8 cellular contexts compared by ENCODE assay signal in genomic region chr5:61817472-61818326, GRCh38.
DNase-seq lines count a peak whose midpoint lies in the region; ATAC-seq, FAIRE-seq and TF ChIP-seq lines count a peak whose summit lies in the region.

No MANE protein-coding gene starts in this region.

- H3K79me2 ChIP-seq in K562 (ENCODE audit: control insufficient read depth, insufficient read depth, low read length) (no peaks in the 10 kb centered on the region), keratinocyte (ENCODE audit: control insufficient read depth, insufficient read depth, low read length) (no peaks in the 10 kb centered on the region)

- H3K36me3 ChIP-seq in K562 (ENCODE audit: control insufficient read depth, insufficient read depth, low read length) (no peaks in the 10 kb centered on the region), keratinocyte (ENCODE audit: control insufficient read depth in 2 of 2, extremely low read depth in 1 of 2, insufficient read depth in 2 of 2, low read length in 2 of 2) (no peaks in the 10 kb centered on the region), transverse colon (no peaks in the 10 kb centered on the region)

- 0% methylated on average over 7 of the region's 7 CpGs for WGBS in K562 (ENCODE audit: insufficient coverage, low coverage, missing lambda C conversion rate)
- WGBS in transverse colon (ENCODE audit: low coverage in 1 of 2), 2 donors: 19 to 20% methylated on average over 7 of the region's 7 CpGs

- no peak overlapping the region for H3K4me3 ChIP-seq in K562
- H3K4me3 ChIP-seq in keratinocyte (ENCODE audit: control insufficient read depth in 2 of 3, extremely low read depth in 1 of 3, insufficient read depth in 2 of 3, low read depth in 1 of 3, low read length in 3 of 3): no peak overlapping the region
- H3K4me3 ChIP-seq in transverse colon: no peak overlapping the region

- H4K20me1 ChIP-seq in K562 (replicated peaks; ENCODE audit: control insufficient read depth, insufficient read depth, low read length): no peaks in the 10 kb centered on the region
- H4K20me1 ChIP-seq in keratinocyte (ENCODE audit: control insufficient read depth, extremely low read depth, insufficient read depth, low read length): no peaks in the 10 kb centered on the region

- H3K9ac ChIP-seq in K562 (ENCODE audit: insufficient read depth in 1 of 2, low read depth in 2 of 2, low read length in 2 of 2): no peak overlapping the region
- no peak overlapping the region for H3K9ac ChIP-seq in keratinocyte (ENCODE audit: control insufficient read depth, extremely low read depth, insufficient read depth, low read length)

- ATAC-seq in K562 (peak; percentile 83), GM21619 (IDR thresholded peaks at IDR 0.05; ENCODE audit: unreplicated experiment) (no peak)

- H3K9me3 ChIP-seq in K562 (replicated peaks; ENCODE audit: control insufficient read depth, insufficient read depth, low read depth, low read length) (no peaks in the 10 kb centered on the region), keratinocyte (ENCODE audit: control insufficient read depth, low read depth, low read length) (no peaks in the 10 kb centered on the region), transverse colon (no peaks in the 10 kb centered on the region)

- H3K9me1 ChIP-seq in K562 (ENCODE audit: control insufficient read depth, insufficient read depth, low read length) (no peaks in the 10 kb centered on the region), keratinocyte (ENCODE audit: control insufficient read depth, extremely low read depth, insufficient read depth, low read length) (no peaks in the 10 kb centered on the region)

- DNase-seq in K562 (ENCODE audit: extremely low read depth in 1 of 4, low spot score in 3 of 4) (peak in 2 of 4 experiments; percentile 26), keratinocyte (ENCODE audit: low read depth, low spot score) (no peak), transverse colon (peak; percentile 31), T-helper 2 cell (no peak), GM19238 (ENCODE audit: insufficient read length, low spot score) (no peak)

- H3K4me2 ChIP-seq in K562 (ENCODE audit: insufficient read depth, low read length) (no peak overlapping the region), keratinocyte (ENCODE audit: control insufficient read depth, extremely low read depth, insufficient read depth, low read depth, low read length) (peak overlapping the region; percentile 62)

- FAIRE-seq in K562 (lab: Jason Lieb, UNC) (peak; percentile 80), keratinocyte (lab: Jason Lieb, UNC) (peak; percentile 84)

- POLR2A ChIA-PET in K562 (lab: Yijun Ruan, JAX): no interaction called here

- H3K27ac ChIP-seq in C4-2B (no peak overlapping the region), K562 (ENCODE audit: extremely low read depth, low read depth, low read length) (no peak overlapping the region), keratinocyte (ENCODE audit: control insufficient read depth, insufficient read depth, low read length) (no peak overlapping the region), transverse colon (no peak overlapping the region)

- TF ChIP-seq RAD21 in Ishikawa (IDR thresholded peaks at IDR 0.05; ENCODE audit: low read depth): peak; percentile 60
- peak in 1 of 2 experiments; percentile 49; a peak in 3 of 4 replicates for TF ChIP-seq RAD21 in K562 (CRISPR knock-in tag; conservative IDR thresholded peaks at IDR 0.05 in 1 of 2, IDR thresholded peaks at IDR 0.05 in 1 of 2)

- H3K27me3 ChIP-seq in K562 (ENCODE audit: control insufficient read depth in 2 of 2, insufficient read depth in 2 of 2, low read length in 2 of 2): peaks cover 0 to 2% of the 10 kb centered on the region in 2 experiments; a peak in 1 of 5 replicates
- H3K27me3 ChIP-seq in keratinocyte (ENCODE audit: control insufficient read depth, extremely low read depth, insufficient read depth, low read length): no peaks in the 10 kb centered on the region
- H3K27me3 ChIP-seq in transverse colon: no peaks in the 10 kb centered on the region

- no TSS peak for BruUV-seq in K562 (replicated peaks; lab: Mats Ljungman, UMichigan)

- TF ChIP-seq POLR2A in K562 (conservative IDR thresholded peaks at IDR 0.05) (no peak), transverse colon (IDR thresholded peaks at IDR 0.05) (no peak)

- TF ChIP-seq CTCF in C4-2B (conservative IDR thresholded peaks at IDR 0.05) (peak; percentile 88), K562 (IDR thresholded peaks at IDR 0.05 in 2 of 3, conservative IDR thresholded peaks at IDR 0.05 in 1 of 3; ENCODE audit: insufficient read depth in 2 of 3, low read depth in 1 of 3, low read length in 3 of 3) (peak; percentile 39 to 56 (median 52)), keratinocyte (optimal IDR thresholded peaks at IDR 0.05 in 1 of 3, IDR thresholded peaks at IDR 0.05 in 1 of 3, conservative IDR thresholded peaks at IDR 0.05 in 1 of 3; ENCODE audit: extremely low read depth in 1 of 3, insufficient read depth in 2 of 3, low read length in 3 of 3) (peak; percentile 75 to 85 (median 84)), transverse colon (IDR thresholded peaks at IDR 0.05) (peak; percentile 37 to 58 (median 49))

- H3K4me1 ChIP-seq in K562 (replicated peaks in 1 of 2; ENCODE audit: control insufficient read depth in 2 of 2, insufficient read depth in 2 of 2, low read length in 2 of 2) (no peaks in the 10 kb centered on the region), keratinocyte (ENCODE audit: control insufficient read depth, extremely low read depth, insufficient read depth, low read length) (peaks cover 16% of the 10 kb centered on the region), transverse colon (no peaks in the 10 kb centered on the region)

- dilution Hi-C loops in keratinocyte (cut with MboI; ENCODE audit: extremely low pct_ligation_motif_present, low sequenced_read_pairs): no loop called here

- no peak overlapping the region for H2AFZ ChIP-seq in K562 (ENCODE audit: low read depth, low read length)
- peak overlapping the region; percentile 4 for H2AFZ ChIP-seq in keratinocyte (ENCODE audit: control insufficient read depth, low read length)

- in situ Hi-C loops in K562 (cut with MboI): no loop called here
- in situ Hi-C loops in transverse colon (cut with MboI; ENCODE audit: low pct_ligation_motif_present in 1 of 4, low pct_unique_long_range_greater_than_20kb in 1 of 4, low sequenced_read_pairs in 3 of 4): no loop called here

- CTCF ChIA-PET in K562 (lab: Yijun Ruan, JAX; ENCODE audit: low intra/inter-chr PET ratio): no interaction called here

- TF ChIP-seq EP300 in Ishikawa (IDR thresholded peaks at IDR 0.05; ENCODE audit: borderline replicate concordance) (no peak), K562 (IDR thresholded peaks at IDR 0.05; ENCODE audit: low read length) (no peak), transverse colon (IDR thresholded peaks at IDR 0.05; ENCODE audit: low read depth) (no peak)

- intact Hi-C loops in K562 (cut with micrococcal nuclease) (no loop called here), transverse colon (cut with DNase I; ENCODE audit: low total_unique reads) (no loop called here)

TF ChIP-seq in Ishikawa, 13 proteins besides CTCF, POLR2A, EP300 and RAD21:
- TF ChIP-seq USF1 (IDR thresholded peaks at IDR 0.05): no peak

TF ChIP-seq in K562, 482 proteins besides CTCF, POLR2A, EP300 and RAD21:
- no peak for TF ChIP-seq TRIM25 (IDR thresholded peaks at IDR 0.05; ENCODE audit: borderline replicate concordance)
